1 cellular context compared by ENCODE assay signal in the genomic region with DNA sequence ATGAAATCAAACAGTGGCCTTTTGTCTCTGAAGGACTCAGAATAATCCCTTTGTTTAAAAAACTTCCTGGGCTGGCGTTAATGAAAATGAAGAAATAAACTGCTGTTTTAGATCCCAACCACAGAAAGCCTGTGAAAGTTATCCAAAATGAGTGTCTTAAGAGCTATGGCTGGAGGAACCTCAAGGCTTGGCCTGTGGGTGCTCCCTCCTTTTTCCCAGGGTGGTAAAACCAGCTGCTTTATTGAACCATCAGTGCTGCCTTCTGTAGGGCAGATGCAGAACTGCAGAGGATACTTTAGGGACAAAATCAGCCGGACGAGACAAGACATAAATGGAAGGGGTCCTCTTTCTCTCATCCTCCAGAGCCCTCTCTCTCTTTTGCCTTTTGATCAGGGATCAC.
TF ChIP-seq lines count a peak whose summit lies in the region.

No MANE protein-coding gene starts in this region.

TF ChIP-seq in K562, 482 proteins besides CTCF, POLR2A, EP300 and RAD21 (continued from another document):
- TF ChIP-seq, protein P1, sequence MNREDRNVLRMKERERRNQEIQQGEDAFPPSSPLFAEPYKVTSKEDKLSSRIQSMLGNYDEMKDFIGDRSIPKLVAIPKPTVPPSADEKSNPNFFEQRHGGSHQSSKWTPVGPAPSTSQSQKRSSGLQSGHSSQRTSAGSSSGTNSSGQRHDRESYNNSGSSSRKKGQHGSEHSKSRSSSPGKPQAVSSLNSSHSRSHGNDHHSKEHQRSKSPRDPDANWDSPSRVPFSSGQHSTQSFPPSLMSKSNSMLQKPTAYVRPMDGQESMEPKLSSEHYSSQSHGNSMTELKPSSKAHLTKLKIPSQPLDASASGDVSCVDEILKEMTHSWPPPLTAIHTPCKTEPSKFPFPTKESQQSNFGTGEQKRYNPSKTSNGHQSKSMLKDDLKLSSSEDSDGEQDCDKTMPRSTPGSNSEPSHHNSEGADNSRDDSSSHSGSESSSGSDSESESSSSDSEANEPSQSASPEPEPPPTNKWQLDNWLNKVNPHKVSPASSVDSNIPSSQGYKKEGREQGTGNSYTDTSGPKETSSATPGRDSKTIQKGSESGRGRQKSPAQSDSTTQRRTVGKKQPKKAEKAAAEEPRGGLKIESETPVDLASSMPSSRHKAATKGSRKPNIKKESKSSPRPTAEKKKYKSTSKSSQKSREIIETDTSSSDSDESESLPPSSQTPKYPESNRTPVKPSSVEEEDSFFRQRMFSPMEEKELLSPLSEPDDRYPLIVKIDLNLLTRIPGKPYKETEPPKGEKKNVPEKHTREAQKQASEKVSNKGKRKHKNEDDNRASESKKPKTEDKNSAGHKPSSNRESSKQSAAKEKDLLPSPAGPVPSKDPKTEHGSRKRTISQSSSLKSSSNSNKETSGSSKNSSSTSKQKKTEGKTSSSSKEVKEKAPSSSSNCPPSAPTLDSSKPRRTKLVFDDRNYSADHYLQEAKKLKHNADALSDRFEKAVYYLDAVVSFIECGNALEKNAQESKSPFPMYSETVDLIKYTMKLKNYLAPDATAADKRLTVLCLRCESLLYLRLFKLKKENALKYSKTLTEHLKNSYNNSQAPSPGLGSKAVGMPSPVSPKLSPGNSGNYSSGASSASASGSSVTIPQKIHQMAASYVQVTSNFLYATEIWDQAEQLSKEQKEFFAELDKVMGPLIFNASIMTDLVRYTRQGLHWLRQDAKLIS (CRISPR knock-in tag; IDR thresholded peaks at IDR 0.05) = no peak
- no peak for TF ChIP-seq ZNF274 (IDR thresholded peaks at IDR 0.05; ENCODE audit: borderline replicate concordance, low read depth, low read length)
- no peak for TF ChIP-seq ZNF668 (CRISPR knock-in tag; IDR thresholded peaks at IDR 0.05)
- TF ChIP-seq ZNF75A (CRISPR knock-in tag; IDR thresholded peaks at IDR 0.05) = no peak
- TF ChIP-seq ZNF175 (CRISPR knock-in tag; IDR thresholded peaks at IDR 0.05; ENCODE audit: low read depth) = no peak
- TF ChIP-seq POU5F1 (IDR thresholded peaks at IDR 0.05; ENCODE audit: borderline replicate concordance, low read depth, low read length, partially characterized antibody) = no peak
